In the genomic region with DNA sequence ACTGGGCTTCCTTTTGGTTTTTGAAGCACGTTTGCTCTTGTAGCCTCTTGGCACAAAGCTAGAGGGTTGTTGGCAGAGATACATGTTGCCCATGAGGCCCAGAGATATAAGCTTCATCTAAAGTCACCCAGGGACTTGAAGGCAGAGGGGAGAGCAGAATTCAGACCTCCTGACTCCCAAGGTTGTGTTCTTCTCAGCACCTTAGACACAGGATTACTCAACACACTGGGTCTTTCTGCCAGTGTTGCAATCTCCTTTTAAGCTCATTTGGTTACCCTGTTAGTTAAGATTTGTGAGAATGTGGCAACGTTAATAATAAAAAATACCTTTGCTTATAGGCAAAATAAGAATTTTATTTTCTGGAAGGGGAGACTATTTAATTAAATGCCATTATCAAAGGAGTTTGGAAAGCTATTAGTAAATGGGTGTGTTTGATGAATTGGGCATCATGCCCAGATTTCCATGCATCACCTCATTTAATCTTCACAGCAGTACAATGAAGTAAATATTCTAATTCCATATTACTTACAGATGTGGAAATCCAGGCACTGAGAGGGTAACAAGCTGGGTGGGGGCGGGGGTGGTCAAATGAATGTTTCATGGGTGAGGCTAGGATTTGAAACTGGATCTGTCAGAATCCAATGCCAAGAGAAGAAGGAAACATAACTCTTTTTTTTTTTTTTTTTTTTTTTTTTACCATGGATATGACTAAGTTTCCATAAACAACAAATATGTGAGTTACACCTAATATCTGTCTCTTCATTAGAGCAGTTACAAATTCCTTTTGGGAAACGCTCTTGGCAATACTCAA, we compare ENCODE assay signal across 14 cellular contexts.
DNase-seq lines count a peak whose midpoint lies in the region; ATAC-seq and TF ChIP-seq lines count a peak whose summit lies in the region.
"Had no signal": no experiment of that assay in that cellular context is flagged by ENCODE, and none has a peak within 500 bp of the region (broad histone marks: within the 10 kb centered on the region; RNA-seq: fewer than 3 reads in every experiment).

No MANE protein-coding gene starts in this region.

- peaks cover 0 to 4% of the 10 kb centered on the region in 2 donors for H3K9me3 Mint-ChIP-seq in activated naive CD4-positive, alpha-beta T cell treated with anti-CD3 and anti-CD28 coated beads, Interleukin-2, amount 50 U/mL, for 72 hours
- H3K9me3 Mint-ChIP-seq: neural crest cell had no signal

- intact Hi-C loops in gastrocnemius medialis (cut with DNase I; ENCODE audit: low total_unique reads): no loop called here

- no peaks in the 10 kb centered on the region for H3K36me3 Mint-ChIP-seq in activated naive CD4-positive, alpha-beta T cell treated with anti-CD3 and anti-CD28 coated beads, Interleukin-2, amount 50 U/mL, for 72 hours

- 56 to 59% methylated on average over 4 of the region's 4 CpGs for WGBS in tibial nerve, 2 donors

- H3K9me3 ChIP-seq in gastrocnemius medialis (no peaks in the 10 kb centered on the region), tibial nerve (no peaks in the 10 kb centered on the region)
- H3K9me3 ChIP-seq: uterus had no signal

- DNase-seq in G401 (ENCODE audit: low spot score): peak; percentile 33
- peak; percentile 63 for DNase-seq in NCI-H226
- peak in 1 of 2 donors; percentile 45 for DNase-seq in gastrocnemius medialis
- no peak for DNase-seq in tibial nerve (ENCODE audit: low spot score in 2 of 2)
- no peak for DNase-seq in erythroblast (lab: John Stamatoyannopoulos, UW)
- no peak for DNase-seq in NCI-H510A treated with DMSO at 0.1 percent for 48 hours (lab: John Stamatoyannopoulos, UW)
- no peak for DNase-seq in activated naive CD4-positive, alpha-beta T cell treated with anti-CD3 and anti-CD28 coated beads, Interleukin-2, amount 50 U/mL, for 72 hours (ENCODE audit: low spot score in 2 of 2)
- DNase-seq: DMS53, H7, NCI-H2171 treated with DMSO at 0.1 percent for 48 hours had no signal

- peaks cover 14 to 18% of the 10 kb centered on the region in 2 donors for H3K4me1 ChIP-seq in gastrocnemius medialis
- no peaks in the 10 kb centered on the region for H3K4me1 ChIP-seq in tibial nerve
- H3K4me1 ChIP-seq: uterus had no signal

- TF ChIP-seq CTCF in gastrocnemius medialis (IDR thresholded peaks at IDR 0.05 in 4 of 5, conservative IDR thresholded peaks at IDR 0.05 in 1 of 5) (no peak), tibial nerve (IDR thresholded peaks at IDR 0.05) (no peak)

- H3K36me3 ChIP-seq in gastrocnemius medialis: peaks cover 0 to 21% of the 10 kb centered on the region in 2 donors
- H3K36me3 ChIP-seq in tibial nerve: peaks cover 0 to 18% (median 0%) of the 10 kb centered on the region in 3 donors
- H3K36me3 ChIP-seq: cardiac muscle cell, uterus had no signal

- H3K27ac ChIP-seq in gastrocnemius medialis: peak overlapping the region; percentile 8 to 57 (median 43)
- H3K27ac ChIP-seq in tibial nerve: peak overlapping the region in 1 of 4 donors; percentile 12
- H3K27ac ChIP-seq: cardiac muscle cell had no signal

- in situ Hi-C loops in G401 (cut with HindIII; ENCODE audit: low sequenced_read_pairs) (no loop called here), gastrocnemius medialis (cut with MboI; ENCODE audit: low sequenced_read_pairs in 4 of 4) (no loop called here)

- ATAC-seq in esophagus mucosa: peak; percentile 87
- ATAC-seq in gastrocnemius medialis: peak; percentile 59 to 87
- no peak for ATAC-seq in activated naive CD4-positive, alpha-beta T cell treated with anti-CD3 and anti-CD28 coated beads, Interleukin-2, amount 50 U/mL, for 72 hours

- TF ChIP-seq EP300 in tibial nerve (IDR thresholded peaks at IDR 0.05): peak in 1 of 2 donors; percentile 19

- no peak for TF ChIP-seq POLR2A in gastrocnemius medialis (IDR thresholded peaks at IDR 0.05)
- TF ChIP-seq POLR2A in tibial nerve (IDR thresholded peaks at IDR 0.05): no peak
- TF ChIP-seq POLR2A in erythroblast (IDR thresholded peaks at IDR 0.05; ENCODE audit: low read length): no peak

- H3K27me3 ChIP-seq in gastrocnemius medialis (no peaks in the 10 kb centered on the region), tibial nerve (no peaks in the 10 kb centered on the region)
- H3K27me3 ChIP-seq: cardiac muscle cell, uterus had no signal

- H3K27ac Mint-ChIP-seq in activated naive CD4-positive, alpha-beta T cell treated with anti-CD3 and anti-CD28 coated beads, Interleukin-2, amount 50 U/mL, for 72 hours: no peak overlapping the region

- no peak overlapping the region for H3K4me3 ChIP-seq in gastrocnemius medialis
- no peak overlapping the region for H3K4me3 ChIP-seq in tibial nerve
- H3K4me3 ChIP-seq: cardiac muscle cell, uterus had no signal

Comparison
In these comparisons a context has a peak if more than half of its experiments do, and no peak if none do; other contexts are left out.
1. DNase-seq: peak in G401 (single experiment) and NCI-H226 (single experiment); none in tibial nerve (0 of 2), erythroblast (0 of 2), NCI-H510A treated with DMSO at 0.1 percent for 48 hours (single experiment) and activated naive CD4-positive, alpha-beta T cell treated with anti-CD3 and anti-CD28 coated beads, Interleukin-2, amount 50 U/mL, for 72 hours (0 of 2).
2. ATAC-seq: peak in esophagus mucosa (single experiment) and gastrocnemius medialis (2 of 2); none in activated naive CD4-positive, alpha-beta T cell treated with anti-CD3 and anti-CD28 coated beads, Interleukin-2, amount 50 U/mL, for 72 hours (0 of 2).